ENCODE assay signal across 16 cellular contexts in genomic region chr4:40240040-40240653, GRCh38. TPM values are rescaled to one million over a fixed set of nuclear protein-coding genes. Genes with fewer than 3 reads are reported as not detected.
DNase-seq lines count a peak whose midpoint lies in the region; ATAC-seq and TF ChIP-seq lines count a peak whose summit lies in the region.
"Had no signal": no experiment of that assay in that cellular context is flagged by ENCODE, and none has a peak within 500 bp of the region (broad histone marks: within the 10 kb centered on the region; RNA-seq: fewer than 3 reads in every experiment).

No MANE protein-coding gene starts in this region.

- ATAC-seq in CD4-positive, alpha-beta T cell (ENCODE audit: poor library complexity) = no peak
- no peak for ATAC-seq in WTC11
- ATAC-seq in effector memory CD8-positive, alpha-beta T cell (replicated peaks) = no peak
- no peak for ATAC-seq in GM19324 (IDR thresholded peaks at IDR 0.05; ENCODE audit: low FRiP score, unreplicated experiment)
- no peak for ATAC-seq in HG03342 (IDR thresholded peaks at IDR 0.05; ENCODE audit: unreplicated experiment)
- no peak for ATAC-seq in Right ventricle myocardium superior (ENCODE audit: poor library complexity)
- ATAC-seq: GM23338, lower lobe of right lung had no signal

- H3K36me3 Mint-ChIP-seq in CD4-positive, alpha-beta T cell (ENCODE audit: low read depth) = peaks cover 91% of the 10 kb centered on the region
- H3K36me3 Mint-ChIP-seq in WTC11 = peaks cover 9% of the 10 kb centered on the region
- peaks cover 95% of the 10 kb centered on the region for H3K36me3 Mint-ChIP-seq in effector memory CD8-positive, alpha-beta T cell (ENCODE audit: insufficient read depth)
- H3K36me3 Mint-ChIP-seq: CD14-positive monocyte had no signal

- peaks cover 92% of the 10 kb centered on the region for H3K4me1 Mint-ChIP-seq in CD4-positive, alpha-beta T cell (ENCODE audit: low read depth)
- 0 out of 2 replicates have a peak, but pooled peaks cover 7% of the 10 kb centered on the region for H3K4me1 Mint-ChIP-seq in WTC11
- peaks cover 70 to 88% of the 10 kb centered on the region in 2 donors for H3K4me1 Mint-ChIP-seq in effector memory CD8-positive, alpha-beta T cell (ENCODE audit: low read depth in 2 of 2)
- H3K4me1 Mint-ChIP-seq: GM23338 had no signal

- intact Hi-C loops in CD4-positive, alpha-beta T cell (cut with DNase I, micrococcal nuclease) = loop anchor here in 1 of 2 experiments (5.0 to 10.0 kb wide), 3 partner anchors 38 to 85 kb away; no protein-coding TSS in a partner anchor
- intact Hi-C loops in Right ventricle myocardium superior (cut with DNase I) = no loop called here

- H3K27me3 ChIP-seq in CD4-positive, alpha-beta T cell (ENCODE audit: control insufficient read depth, insufficient read depth, low read length) = no peaks in the 10 kb centered on the region

- H3K27me3 Mint-ChIP-seq in CD4-positive, alpha-beta T cell = no peaks in the 10 kb centered on the region
- no peaks in the 10 kb centered on the region for H3K27me3 Mint-ChIP-seq in WTC11 (ENCODE audit: low read depth)
- H3K27me3 Mint-ChIP-seq in effector memory CD8-positive, alpha-beta T cell = no peaks in the 10 kb centered on the region

- POLR2A ChIA-PET in CD4-positive, alpha-beta T cell (lab: Charles Lee) = interaction anchor here (0.6 to 7.1 kb wide), 16 partner anchors 9 to 560 kb away, joined by 3 to 49 read pairs (median 4); partner anchors contain the start of gene N4BP2
- POLR2A ChIA-PET in WTC11 (lab: Charles Lee) = no interaction called here

- no peak for DNase-seq in CD4-positive, alpha-beta T cell
- peak; percentile 33 for DNase-seq in ELR (ENCODE audit: low read depth)
- no peak for DNase-seq in WTC11 (ENCODE audit: low spot score)
- no peak for DNase-seq in effector memory CD8-positive, alpha-beta T cell
- DNase-seq in cerebellum (ENCODE audit: low spot score) = no peak
- DNase-seq in Right ventricle myocardium superior = no peak
- DNase-seq: activated CD4-positive, alpha-beta T cell treated with anti-CD3 and anti-CD28 coated beads for 48 hours; anterior cingulate cortex; cortex of kidney; lower lobe of right lung; occipital lobe; substantia nigra had no signal

- H3K9me3 ChIP-seq in CD4-positive, alpha-beta T cell (ENCODE audit: control insufficient read depth, low read length) = no peaks in the 10 kb centered on the region
- H3K9me3 ChIP-seq: lower lobe of right lung had no signal

- peak overlapping the region; percentile 49 for H3K4me3 Mint-ChIP-seq in CD4-positive, alpha-beta T cell
- no peak overlapping the region for H3K4me3 Mint-ChIP-seq in WTC11
- H3K4me3 Mint-ChIP-seq in effector memory CD8-positive, alpha-beta T cell = peak overlapping the region; percentile 58 to 79
- H3K4me3 Mint-ChIP-seq: CD14-positive monocyte, GM23338 had no signal

- peak overlapping the region; percentile 93 for H3K27ac Mint-ChIP-seq in CD4-positive, alpha-beta T cell
- peak overlapping the region; percentile 65; the same call in 1 of the 2 replicates for H3K27ac Mint-ChIP-seq in WTC11
- H3K27ac Mint-ChIP-seq in effector memory CD8-positive, alpha-beta T cell = peak overlapping the region; percentile 86 to 99
- H3K27ac Mint-ChIP-seq: GM23338 had no signal

- TF ChIP-seq CTCF in CD4-positive, alpha-beta T cell (IDR thresholded peaks at IDR 0.05) = no peak
- no peak for TF ChIP-seq CTCF in WTC11 (IDR thresholded peaks at IDR 0.05)

- CTCF ChIA-PET in CD4-positive, alpha-beta T cell (lab: Charles Lee) = interaction anchor here (0.8 to 4.1 kb wide), 5 partner anchors 14 to 85 kb away, joined by 3 to 18 read pairs (median 4); no protein-coding TSS in a partner anchor
- CTCF ChIA-PET in WTC11 (lab: Charles Lee) = no interaction called here

- peak overlapping the region; percentile 79 for H3K27ac ChIP-seq in CD4-positive, alpha-beta T cell (ENCODE audit: low read depth, low read length)
- H3K27ac ChIP-seq: lower lobe of right lung had no signal

- H3K9me3 Mint-ChIP-seq in CD4-positive, alpha-beta T cell = no peaks in the 10 kb centered on the region
- no peaks in the 10 kb centered on the region for H3K9me3 Mint-ChIP-seq in WTC11
- H3K9me3 Mint-ChIP-seq in effector memory CD8-positive, alpha-beta T cell = no peaks in the 10 kb centered on the region
- H3K9me3 Mint-ChIP-seq: GM23338 had no signal

TF ChIP-seq in WTC11, 78 proteins besides CTCF, POLR2A, EP300 and RAD21 (continues in another document):
- TF ChIP-seq GTF2I (CRISPR knock-in tag; conservative IDR thresholded peaks at IDR 0.05) (no peak), ZNF532 (CRISPR knock-in tag; IDR thresholded peaks at IDR 0.05; ENCODE audit: borderline replicate concordance) (no peak), ZNF138 (CRISPR knock-in tag; conservative IDR thresholded peaks at IDR 0.05) (no peak), ZMAT4 (CRISPR knock-in tag; IDR thresholded peaks at IDR 0.05) (no peak), USF1 (CRISPR knock-in tag; IDR thresholded peaks at IDR 0.05) (no peak), USF2 (CRISPR knock-in tag; IDR thresholded peaks at IDR 0.05) (no peak), ZNF317 (CRISPR knock-in tag; IDR thresholded peaks at IDR 0.05; ENCODE audit: borderline replicate concordance, low read depth) (no peak), CREM (CRISPR knock-in tag; IDR thresholded peaks at IDR 0.05) (no peak)

RNA-seq across cellular contexts. Expression of gene RHOH, which starts 43.3 kb away (rescaled TPM):
- 100 to 1,000 TPM; 302 to 317 TPM for total RNA-seq in CD4-positive, alpha-beta T cell
- total RNA-seq in WTC11 (2021) (3.9 to 8.7 TPM (median 7.4 TPM) in 3 replicates), cerebellum (0.18 TPM), Right ventricle myocardium superior (0.38 TPM)

Comparison
In these comparisons a context has a peak if more than half of its experiments do, and no peak if none do; other contexts are left out.
1. RNA of gene RHOH, which starts 43.3 kb away (total RNA-seq): 302 to 317 TPM in CD4-positive, alpha-beta T cell; 3.9 to 8.7 TPM in WTC11, 0.38 TPM in Right ventricle myocardium superior (single experiment) and 0.18 TPM in cerebellum (single experiment); every median in the first group is over 10 times any median in the second.
2. Peak in every context shown above with its lines, with median percentiles within 50 percentile points of each other: H3K27ac Mint-ChIP-seq.